ENCODE assay signal across 13 cellular contexts in the genomic region with DNA sequence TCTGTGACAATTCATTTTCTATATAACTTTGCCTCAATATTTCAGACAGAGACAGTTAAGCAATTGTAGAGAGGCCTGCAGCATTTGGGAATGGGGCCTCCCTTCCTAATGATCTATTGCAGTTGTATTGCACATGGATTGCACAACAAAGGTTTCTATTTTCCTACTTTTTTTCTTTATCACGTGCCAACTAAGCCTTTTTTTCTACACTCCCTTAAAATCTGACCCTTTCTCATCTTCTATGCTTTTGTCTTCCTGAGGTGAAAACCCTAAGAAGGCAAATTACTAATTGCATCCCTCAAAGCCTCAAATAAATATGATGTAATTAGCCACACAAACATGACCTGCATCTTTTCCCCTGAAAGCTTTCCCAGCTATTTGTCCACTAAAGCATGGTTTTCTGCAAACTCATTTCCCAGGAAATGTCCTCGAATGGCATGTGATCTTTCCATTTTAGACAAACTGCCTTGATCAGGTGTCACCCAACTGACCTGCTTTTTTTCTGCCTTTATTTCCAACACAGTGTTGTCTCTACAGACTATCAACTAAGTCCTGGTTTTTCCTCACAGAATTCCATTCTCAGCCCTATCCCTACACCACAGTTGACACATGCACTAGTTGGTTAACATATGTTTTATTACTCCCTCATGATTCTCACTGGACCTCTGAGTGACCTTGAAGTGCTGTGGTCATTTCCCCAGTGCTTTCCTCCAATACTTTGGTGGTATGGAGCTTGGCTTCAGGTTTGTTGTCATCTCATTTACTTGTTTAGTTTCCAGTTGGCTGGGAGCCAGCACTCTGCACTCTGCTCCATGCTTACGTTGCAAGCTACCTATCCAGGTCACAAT. TPM values are rescaled to one million over a fixed set of nuclear protein-coding genes. Genes with fewer than 3 reads are reported as not detected.
DNase-seq lines count a peak whose midpoint lies in the region; TF ChIP-seq lines count a peak whose summit lies in the region.
"Had no signal": no experiment of that assay in that cellular context is flagged by ENCODE, and none has a peak within 500 bp of the region (broad histone marks: within the 10 kb centered on the region; RNA-seq: fewer than 3 reads in every experiment).

No MANE protein-coding gene starts in this region.

- no peaks in the 10 kb centered on the region for H3K9me3 Mint-ChIP-seq in chondrocyte (ENCODE audit: low read depth)

- no peaks in the 10 kb centered on the region for H3K27me3 Mint-ChIP-seq in chondrocyte (ENCODE audit: low read depth)

- no peak overlapping the region for H3K4me3 Mint-ChIP-seq in chondrocyte (ENCODE audit: unreplicated experiment)
- H3K4me3 Mint-ChIP-seq: T-helper 17 cell had no signal

- H3K36me3 Mint-ChIP-seq in chondrocyte (ENCODE audit: low read depth) = no peaks in the 10 kb centered on the region

- peak overlapping the region; percentile 60 for H3K27ac Mint-ChIP-seq in chondrocyte (ENCODE audit: unreplicated experiment)
- H3K27ac Mint-ChIP-seq: T-helper 17 cell had no signal

- no peak for TF ChIP-seq CTCF in chondrocyte (IDR thresholded peaks at IDR 0.05)

- DNase-seq in DMS53 (lab: John Stamatoyannopoulos, UW) = peak; percentile 16
- no peak for DNase-seq in DMS53 treated with DMSO at 0.1 percent for 48 hours (lab: John Stamatoyannopoulos, UW; ENCODE audit: unreplicated experiment)
- DNase-seq in LHCN-M2 (ENCODE audit: low read depth) = peak; percentile 51
- no peak for DNase-seq in chondrocyte (ENCODE audit: low spot score)
- peak; percentile 31 for DNase-seq in myocyte (ENCODE audit: low read depth)
- DNase-seq in cerebellar nuclear complex (lab: John Stamatoyannopoulos, UW) = no peak
- no peak for DNase-seq in NCI-H1930 (lab: John Stamatoyannopoulos, UW)
- DNase-seq in activated CD4-positive, alpha-beta T cell treated with anti-CD3 and anti-CD28 coated beads for 48 hours = no peak
- DNase-seq: activated CD8-positive, alpha-beta memory T cell treated with anti-CD3 and anti-CD28 coated beads, Interleukin-2, amount 50 U/mL, for 4 hours; head of caudate nucleus; NCI-H446; stimulated activated CD8-positive, alpha-beta memory T cell treated with anti-CD3 and anti-CD28 coated beads, Interleukin-4, amount 100 ng/mL, for 48 hours; T-helper 17 cell had no signal

- peaks cover 37% of the 10 kb centered on the region for H3K4me1 Mint-ChIP-seq in chondrocyte (ENCODE audit: low read depth)

RNA-seq across cellular contexts. Expression of gene TSC22D2, which starts 31.9 kb away (rescaled TPM):
- total RNA-seq in LHCN-M2 (2014; rRNA removed) (6.3 and 8.6 TPM in 2 replicates), chondrocyte (39.8 to 48.2 TPM (median 42.9 TPM) in 3 replicates), myocyte (12.7 and 15.1 TPM in 2 replicates)
- 14.1 TPM for polyA plus RNA-seq in LHCN-M2 (2012)
- polyA plus RNA-seq in myocyte (2012) = 19.4 TPM

Comparison
In these comparisons a context has a peak if more than half of its experiments do, and no peak if none do; other contexts are left out.
1. DNase-seq: peak in DMS53 (single experiment), LHCN-M2 (single experiment) and myocyte (single experiment); none in DMS53 treated with DMSO at 0.1 percent for 48 hours (single experiment), chondrocyte (single experiment), cerebellar nuclear complex (0 of 2), NCI-H1930 (0 of 2) and activated CD4-positive, alpha-beta T cell treated with anti-CD3 and anti-CD28 coated beads for 48 hours (single experiment).